Comparison of ENCODE assay signal across 24 cellular contexts in genomic region chr4:16139066-16139945, GRCh38. TPM values are rescaled to one million over a fixed set of nuclear protein-coding genes. Genes with fewer than 3 reads are reported as not detected.
DNase-seq lines count a peak whose midpoint lies in the region; ATAC-seq, FAIRE-seq and TF ChIP-seq lines count a peak whose summit lies in the region.
"Had no signal": no experiment of that assay in that cellular context is flagged by ENCODE, and none has a peak within 500 bp of the region (broad histone marks: within the 10 kb centered on the region; RNA-seq: fewer than 3 reads in every experiment).

No MANE protein-coding gene starts in this region.

- peak; percentile 12 for FAIRE-seq in HepG2 (lab: Jason Lieb, UNC)
- FAIRE-seq: A549, H54, K562 had no signal

- in situ Hi-C loops in HepG2 (cut with HindIII; ENCODE audit: extremely low pct_ligation_motif_present, low pct_unique_long_range_greater_than_20kb), result no loop called here

- no peaks in the 10 kb centered on the region for H4K20me1 ChIP-seq in HepG2 (ENCODE audit: insufficient read depth, low read length)
- no peaks in the 10 kb centered on the region for H4K20me1 ChIP-seq in OCI-LY7 (ENCODE audit: insufficient read depth, low read length)

- H3K36me3 Mint-ChIP-seq in endodermal cell (ENCODE audit: low read depth), result peaks cover 9% of the 10 kb centered on the region
- H3K36me3 Mint-ChIP-seq: CD4-positive, CD25-positive, alpha-beta regulatory T cell had no signal

- H3K27ac Mint-ChIP-seq in endodermal cell, result no peak overlapping the region
- H3K27ac Mint-ChIP-seq: B cell; CD4-positive, CD25-positive, alpha-beta regulatory T cell had no signal

- H3K27me3 ChIP-seq in HepG2 (ENCODE audit: control insufficient read depth in 1 of 2, insufficient read depth in 2 of 2, low read length in 2 of 2), result no peaks in the 10 kb centered on the region; a peak in 1 of 5 replicates
- H3K27me3 ChIP-seq in right lobe of liver, result no peaks in the 10 kb centered on the region
- peaks cover 8% of the 10 kb centered on the region for H3K27me3 ChIP-seq in endodermal cell (ENCODE audit: control insufficient read depth, insufficient read depth, low read length, poor library complexity, severe bottlenecking)
- H3K27me3 ChIP-seq in mucosa of rectum (ENCODE audit: control insufficient read depth in 2 of 2, insufficient read depth in 2 of 2, low read length in 2 of 2), result no peaks in the 10 kb centered on the region
- no peaks in the 10 kb centered on the region for H3K27me3 ChIP-seq in tibial nerve

- H3K9ac ChIP-seq in HepG2 (ENCODE audit: insufficient read depth, low read depth, low read length), result no peak overlapping the region
- no peak overlapping the region for H3K9ac ChIP-seq in endodermal cell (ENCODE audit: extremely low read depth, low read length, poor library complexity, severe bottlenecking)
- H3K9ac ChIP-seq in mucosa of rectum (ENCODE audit: low read depth in 1 of 2, low read length in 2 of 2), result no peak overlapping the region

- no peaks in the 10 kb centered on the region for H3K9me2 ChIP-seq in OCI-LY7 (ENCODE audit: insufficient read depth, low read length)

- H3K4me2 ChIP-seq in HepG2 (ENCODE audit: low read depth, low read length) (peak overlapping the region; percentile 49), OCI-LY7 (ENCODE audit: low read length) (no peak overlapping the region)
- H3K4me2 ChIP-seq: A549 had no signal

- POLR2A ChIA-PET in HepG2 (lab: Yijun Ruan, JAX) (interaction anchor here (1.0 to 2.2 kb wide), 3 partner anchors 10 to 13 kb away, joined by 3 to 8 read pairs (median 4); no protein-coding TSS in a partner anchor), OCI-LY7 (lab: Charles Lee) (no interaction called here)

- H3K4me3 ChIP-seq in HepG2 (replicated peaks in 1 of 3; ENCODE audit: insufficient read depth in 1 of 3, low read depth in 2 of 3, low read length in 3 of 3), result peak overlapping the region in 1 of 3 experiments; percentile 19; a peak in 1 of 6 replicates
- H3K4me3 ChIP-seq in right lobe of liver, result no peak overlapping the region
- no peak overlapping the region for H3K4me3 ChIP-seq in endodermal cell (ENCODE audit: low read length)
- no peak overlapping the region for H3K4me3 ChIP-seq in mucosa of rectum (ENCODE audit: low read length in 2 of 2)
- no peak overlapping the region for H3K4me3 ChIP-seq in OCI-LY7 (ENCODE audit: low read depth, low read length, poor library complexity, severe bottlenecking)
- H3K4me3 ChIP-seq in tibial nerve, result no peak overlapping the region
- H3K4me3 ChIP-seq: A549, K562 had no signal

- ATAC-seq in HepG2 (peak; percentile 7; the same call in 1 of the 3 replicates), right lobe of liver (no peak)
- ATAC-seq: A549, K562 had no signal

- H3K27ac ChIP-seq in HepG2 (ENCODE audit: extremely low read length, insufficient read depth, low read length) (peak overlapping the region; percentile 31), right lobe of liver (no peak overlapping the region), endodermal cell (ENCODE audit: low read depth, low read length) (no peak overlapping the region), mucosa of rectum (ENCODE audit: low read depth in 2 of 2, low read length in 2 of 2) (peak overlapping the region; percentile 79 to 81), OCI-LY7 (ENCODE audit: low read depth, low read length, poor library complexity, severe bottlenecking) (no peak overlapping the region), tibial nerve (no peak overlapping the region)
- H3K27ac ChIP-seq: A549 had no signal

- no peak for TF ChIP-seq CTCF in HepG2 (CRISPR knock-in tag; IDR thresholded peaks at IDR 0.05)
- TF ChIP-seq CTCF in right lobe of liver (IDR thresholded peaks at IDR 0.05), result no peak
- TF ChIP-seq CTCF in endodermal cell (conservative IDR thresholded peaks at IDR 0.05), result no peak
- TF ChIP-seq CTCF in OCI-LY7 (conservative IDR thresholded peaks at IDR 0.05; ENCODE audit: low read length), result no peak
- no peak for TF ChIP-seq CTCF in tibial nerve (IDR thresholded peaks at IDR 0.05)

- peaks cover 17% of the 10 kb centered on the region for H3K9me3 ChIP-seq in HepG2 (ENCODE audit: low read length)
- no peaks in the 10 kb centered on the region for H3K9me3 ChIP-seq in right lobe of liver
- H3K9me3 ChIP-seq in endodermal cell (ENCODE audit: control insufficient read depth, low read length), result peaks cover 36% of the 10 kb centered on the region
- H3K9me3 ChIP-seq in mucosa of rectum (ENCODE audit: control insufficient read depth in 2 of 2, low read length in 2 of 2), result peaks cover 0 to 3% of the 10 kb centered on the region in 2 donors
- peaks cover 4% of the 10 kb centered on the region; the same call in 1 of the 2 replicates for H3K9me3 ChIP-seq in OCI-LY7 (ENCODE audit: low read length)
- H3K9me3 ChIP-seq in tibial nerve, result peaks cover 0 to 24% (median 0%) of the 10 kb centered on the region in 4 donors
- H3K9me3 ChIP-seq: A549 had no signal

- CTCF ChIA-PET in HepG2 (lab: Yijun Ruan, JAX; ENCODE audit: low intra/inter-chr PET ratio, low total read pairs) (no interaction called here), OCI-LY7 (lab: Charles Lee; ENCODE audit: unreplicated experiment) (interaction anchor here (0.8 kb wide), 1 partner anchor 591 kb away, joined by 3 read pairs; no protein-coding TSS in a partner anchor)

- peaks cover 25% of the 10 kb centered on the region for H3K27me3 Mint-ChIP-seq in endodermal cell (ENCODE audit: insufficient read depth)

- DNase-seq in HepG2 (ENCODE audit: low spot score) (no peak), right lobe of liver (no peak), endodermal cell (peak; percentile 27), OCI-LY7 (ENCODE audit: low spot score) (no peak), tibial nerve (ENCODE audit: low spot score in 2 of 2) (no peak), NCI-H748 (lab: John Stamatoyannopoulos, UW; ENCODE audit: unreplicated experiment) (no peak)
- DNase-seq in effector CD4-positive, alpha-beta T cell, result no peak
- DNase-seq: CD4-positive, CD25-positive, alpha-beta regulatory T cell; DMS 273 treated with DMSO at 0.1 percent for 48 hours; DMS79 treated with DMSO at 0.1 percent for 48 hours; NCI-H1092; NCI-H1436; NCI-H187 treated with DMSO at 0.1 percent for 48 hours; NCI-H226; NCI-H524; NCI-H82; RPMI8226; SHP77 had no signal

- no peak overlapping the region for H2AFZ ChIP-seq in HepG2 (ENCODE audit: low read length)
- H2AFZ ChIP-seq in OCI-LY7 (ENCODE audit: low read length), result no peak overlapping the region

- BruUV-seq in HepG2 (replicated peaks; lab: Mats Ljungman, UMichigan) (no TSS peak), OCI-LY7 (replicated peaks; lab: Mats Ljungman, UMichigan) (no TSS peak)

- H3K79me2 ChIP-seq in HepG2 (ENCODE audit: insufficient read depth, low read length), result no peaks in the 10 kb centered on the region
- H3K79me2 ChIP-seq in OCI-LY7 (ENCODE audit: insufficient read depth, low read depth, low read length), result no peaks in the 10 kb centered on the region

- peaks cover 34% of the 10 kb centered on the region for H3K9me3 Mint-ChIP-seq in endodermal cell

- no peak for TF ChIP-seq RAD21 in HepG2 (CRISPR knock-in tag; IDR thresholded peaks at IDR 0.05)

- intact Hi-C loops in HepG2 (cut with micrococcal nuclease; ENCODE audit: unreplicated experiment), result no loop called here
- intact Hi-C loops in right lobe of liver (cut with DNase I), result no loop called here
- intact Hi-C loops in OCI-LY7 (cut with micrococcal nuclease; ENCODE audit: unreplicated experiment), result no loop called here

- H3K4me3 Mint-ChIP-seq in endodermal cell, result no peak overlapping the region
- H3K4me3 Mint-ChIP-seq: B cell; CD4-positive, CD25-positive, alpha-beta regulatory T cell had no signal

- peaks cover 65% of the 10 kb centered on the region for H3K4me1 ChIP-seq in HepG2 (ENCODE audit: insufficient read depth, low read length)
- no peaks in the 10 kb centered on the region for H3K4me1 ChIP-seq in right lobe of liver
- no peaks in the 10 kb centered on the region for H3K4me1 ChIP-seq in endodermal cell (ENCODE audit: control insufficient read depth, insufficient read depth, low read length)
- H3K4me1 ChIP-seq in mucosa of rectum (ENCODE audit: control insufficient read depth in 2 of 2, insufficient read depth in 2 of 2, low read length in 2 of 2), result peaks cover 23 to 45% of the 10 kb centered on the region in 2 donors
- H3K4me1 ChIP-seq in OCI-LY7 (ENCODE audit: insufficient read depth, low read length, poor library complexity, severe bottlenecking), result no peaks in the 10 kb centered on the region
- no peaks in the 10 kb centered on the region for H3K4me1 ChIP-seq in tibial nerve

- TF ChIP-seq EP300 in HepG2 (IDR thresholded peaks at IDR 0.05; ENCODE audit: low read depth in 2 of 2, low read length in 2 of 2) (no peak), HepG2 (CRISPR knock-in tag; IDR thresholded peaks at IDR 0.05; ENCODE audit: borderline replicate concordance) (no peak), tibial nerve (IDR thresholded peaks at IDR 0.05) (no peak)

- WGBS in HepG2 (ENCODE audit: low lambda C conversion rate), result 28% methylated on average over 8 of the region's 8 CpGs
- 74% methylated on average over 7 of the region's 8 CpGs for WGBS in right lobe of liver (ENCODE audit: insufficient coverage, low coverage, low lambda C conversion rate, missing lambda C conversion rate)
- 92 to 94% methylated on average over 3 to 8 of the region's 8 CpGs for WGBS in endodermal cell (ENCODE audit: insufficient coverage in 1 of 2, insufficient read length in 1 of 2), 2 experiments
- 85 to 86% methylated on average over 8 of the region's 8 CpGs for WGBS in tibial nerve, 2 donors

- no peaks in the 10 kb centered on the region for H3K36me3 ChIP-seq in HepG2 (replicated peaks in 1 of 2; ENCODE audit: control insufficient read depth in 1 of 2, insufficient read depth in 2 of 2, low read length in 2 of 2)
- no peaks in the 10 kb centered on the region for H3K36me3 ChIP-seq in right lobe of liver
- no peaks in the 10 kb centered on the region for H3K36me3 ChIP-seq in endodermal cell (ENCODE audit: control insufficient read depth, insufficient read depth, low read length)
- H3K36me3 ChIP-seq in mucosa of rectum (ENCODE audit: control insufficient read depth in 2 of 2, insufficient read depth in 2 of 2, low read length in 2 of 2), result no peaks in the 10 kb centered on the region
- H3K36me3 ChIP-seq in OCI-LY7 (ENCODE audit: insufficient read depth, low read length), result no peaks in the 10 kb centered on the region
- no peaks in the 10 kb centered on the region for H3K36me3 ChIP-seq in tibial nerve

- H3K4me1 Mint-ChIP-seq in endodermal cell, result peaks cover 2% of the 10 kb centered on the region
- H3K4me1 Mint-ChIP-seq: B cell; CD4-positive, CD25-positive, alpha-beta regulatory T cell had no signal

- TF ChIP-seq POLR2A in HepG2 (IDR thresholded peaks at IDR 0.05; ENCODE audit: insufficient read depth in 1 of 2, low read depth in 2 of 2, low read length in 2 of 2) (no peak), right lobe of liver (IDR thresholded peaks at IDR 0.05) (no peak), tibial nerve (IDR thresholded peaks at IDR 0.05) (no peak)

RNA-seq across cellular contexts. Expression of gene PROM1, which starts 55.5 kb away (rescaled TPM):
- 2.5 and 3.9 TPM in 2 replicates for total RNA-seq in HepG2 (2016; rRNA removed; fragmentation: Illumina TruSeq; extraction: Trizol)
- 0.71 and 0.91 TPM in 2 replicates for total RNA-seq in HepG2 (2016; cell fraction: cytosol; rRNA removed; fragmentation: Illumina TruSeq; extraction: Trizol; ENCODE audit: low read depth)
- total RNA-seq in HepG2 (2016; cell fraction: insoluble cytoplasmic fraction; rRNA removed; fragmentation: Illumina TruSeq; extraction: Trizol), result 2.1 and 4.2 TPM in 2 replicates
- 1.1 and 2.6 TPM in 2 replicates for total RNA-seq in HepG2 (2016; cell fraction: membrane; rRNA removed; fragmentation: Illumina TruSeq; extraction: Trizol)
- 5.8 and 6.2 TPM in 2 replicates for total RNA-seq in HepG2 (2016; cell fraction: nucleus; rRNA removed; fragmentation: Illumina TruSeq; extraction: Trizol)
- polyA plus RNA-seq in HepG2 (2011; rRNA removed), result 13.6 and 16.4 TPM in 2 replicates
- polyA plus RNA-seq in HepG2 (2011; cell fraction: cytosol; rRNA removed), result 8.3 and 8.9 TPM in 2 replicates
- polyA plus RNA-seq in HepG2 (2011; cell fraction: nucleus; rRNA removed), result 14.6 and 16.3 TPM in 2 replicates
- polyA plus RNA-seq in HepG2 (2012), result 9.3 and 15.5 TPM in 2 replicates
- polyA plus RNA-seq in HepG2 (2016; cell fraction: cytosol; fragmentation: Illumina TruSeq; extraction: Trizol; ENCODE audit: low read depth), result 0.25 and 0.31 TPM in 2 replicates
- polyA plus RNA-seq in HepG2 (2016; cell fraction: insoluble cytoplasmic fraction; fragmentation: Illumina TruSeq; extraction: Trizol; ENCODE audit: low read depth), result 1.6 and 2.1 TPM in 2 replicates
- 0.47 and 0.64 TPM in 2 replicates for polyA plus RNA-seq in HepG2 (2016; cell fraction: membrane; fragmentation: Illumina TruSeq; extraction: Trizol; ENCODE audit: low read depth)
- 5.4 and 6.6 TPM in 2 replicates for polyA plus RNA-seq in HepG2 (2016; cell fraction: nucleus; fragmentation: Illumina TruSeq; extraction: Trizol; ENCODE audit: insufficient read depth, low read depth)
- polyA minus RNA-seq in HepG2 (2011; rRNA and poly(A)+ RNA removed; ENCODE audit: low replicate concordance), result 1.3 and 25.2 TPM in 2 replicates
- 11.4 and 13.4 TPM in 2 replicates for polyA minus RNA-seq in HepG2 (2011; cell fraction: cytosol; rRNA and poly(A)+ RNA removed)
- polyA minus RNA-seq in HepG2 (2011; cell fraction: nucleus; rRNA and poly(A)+ RNA removed), result 14.5 and 16.9 TPM in 2 replicates
- total RNA-seq in right lobe of liver, result 1 to 10 TPM in 5 of 6 experiments, under 1 TPM in 1; 0.86 to 2.2 (median 1.3) TPM
- 10 to 100 TPM; 38.6 to 51.6 TPM for total RNA-seq in endodermal cell
- 36.1 TPM for polyA plus RNA-seq in endodermal cell (2013, experiment 1 of 2)
- 33.6 TPM for polyA plus RNA-seq in endodermal cell (2013, experiment 2 of 2)
- not detected in 2 replicates for total RNA-seq in OCI-LY7 (2014; rRNA removed; shearing (Covaris generic))
- total RNA-seq in OCI-LY7 (2022), result not detected in 2 replicates
- not detected for total RNA-seq in tibial nerve
- total RNA-seq: B cell, K562, LHCN-M2 had no signal
- polyA plus RNA-seq: CD4-positive, CD25-positive, alpha-beta regulatory T cell had no signal

Comparison
In these comparisons a context has a peak if more than half of its experiments do, and no peak if none do; other contexts are left out.
1. H3K27ac ChIP-seq: peak in HepG2 (single experiment) and mucosa of rectum (2 of 2); none in right lobe of liver (0 of 3), endodermal cell (single experiment), OCI-LY7 (single experiment) and tibial nerve (0 of 4).